ENCODE assay signal across 1 cellular context in the genomic region with DNA sequence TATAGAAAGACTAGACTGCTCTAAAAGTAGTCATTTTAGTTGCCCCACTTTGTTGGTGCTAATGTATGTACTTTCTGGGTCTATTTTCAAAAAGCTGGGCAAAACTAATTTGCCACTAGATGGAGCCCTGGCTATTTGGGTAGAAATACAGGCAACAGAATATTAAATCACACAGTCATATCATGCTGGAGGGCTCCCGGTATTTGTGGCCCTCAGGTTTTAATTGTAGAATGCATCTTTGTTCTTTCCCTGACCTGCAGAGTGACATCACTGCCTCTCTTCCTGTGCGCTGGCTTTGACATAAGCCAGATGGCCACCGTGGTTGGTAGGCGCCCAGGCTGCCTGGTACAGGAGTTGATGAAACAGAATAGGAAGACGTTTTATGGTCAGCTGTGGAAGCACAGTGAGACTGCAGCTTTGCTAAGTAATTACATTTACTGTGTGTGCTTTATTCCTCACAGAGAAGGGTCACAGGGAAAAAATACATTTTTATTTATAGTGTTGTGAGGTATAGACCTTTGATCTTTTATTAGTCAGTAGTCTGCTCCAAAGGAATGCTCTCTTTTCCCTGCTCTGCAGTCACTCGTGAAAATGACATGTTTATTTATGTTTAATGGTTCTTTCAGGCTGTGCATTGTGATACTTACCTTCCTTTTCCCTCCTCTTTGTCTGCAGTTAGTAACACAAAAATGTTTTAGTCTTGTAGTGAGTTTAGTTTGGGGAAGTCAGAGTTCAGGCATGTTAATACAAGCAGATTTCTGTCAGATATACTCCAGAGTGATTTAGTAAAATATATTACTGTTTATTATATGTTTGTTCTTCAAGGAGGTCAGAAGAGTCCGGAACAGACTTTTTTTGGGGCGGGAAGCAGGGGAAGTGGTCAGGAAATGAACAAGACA.
TF ChIP-seq lines count a peak whose summit lies in the region.

No MANE protein-coding gene starts in this region.

TF ChIP-seq in HepG2, 621 proteins besides CTCF, POLR2A, EP300 and RAD21:
- TF ChIP-seq, protein P1, sequence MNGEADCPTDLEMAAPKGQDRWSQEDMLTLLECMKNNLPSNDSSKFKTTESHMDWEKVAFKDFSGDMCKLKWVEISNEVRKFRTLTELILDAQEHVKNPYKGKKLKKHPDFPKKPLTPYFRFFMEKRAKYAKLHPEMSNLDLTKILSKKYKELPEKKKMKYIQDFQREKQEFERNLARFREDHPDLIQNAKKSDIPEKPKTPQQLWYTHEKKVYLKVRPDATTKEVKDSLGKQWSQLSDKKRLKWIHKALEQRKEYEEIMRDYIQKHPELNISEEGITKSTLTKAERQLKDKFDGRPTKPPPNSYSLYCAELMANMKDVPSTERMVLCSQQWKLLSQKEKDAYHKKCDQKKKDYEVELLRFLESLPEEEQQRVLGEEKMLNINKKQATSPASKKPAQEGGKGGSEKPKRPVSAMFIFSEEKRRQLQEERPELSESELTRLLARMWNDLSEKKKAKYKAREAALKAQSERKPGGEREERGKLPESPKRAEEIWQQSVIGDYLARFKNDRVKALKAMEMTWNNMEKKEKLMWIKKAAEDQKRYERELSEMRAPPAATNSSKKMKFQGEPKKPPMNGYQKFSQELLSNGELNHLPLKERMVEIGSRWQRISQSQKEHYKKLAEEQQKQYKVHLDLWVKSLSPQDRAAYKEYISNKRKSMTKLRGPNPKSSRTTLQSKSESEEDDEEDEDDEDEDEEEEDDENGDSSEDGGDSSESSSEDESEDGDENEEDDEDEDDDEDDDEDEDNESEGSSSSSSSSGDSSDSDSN (CRISPR knock-in tag; IDR thresholded peaks at IDR 0.05), result no peak
- TF ChIP-seq SMC3 (IDR thresholded peaks at IDR 0.05; ENCODE audit: low read length) (peak; percentile 55; the same call in 1 of the 2 replicates), ZNF484 (CRISPR knock-in tag; IDR thresholded peaks at IDR 0.05; ENCODE audit: borderline replicate concordance, low read depth) (no peak), FIP1L1 (IDR thresholded peaks at IDR 0.05; ENCODE audit: borderline replicate concordance, insufficient read depth, low read depth, low read length) (no peak), KLF16 (CRISPR knock-in tag; IDR thresholded peaks at IDR 0.05) (no peak), ZNF772 (CRISPR knock-in tag; IDR thresholded peaks at IDR 0.05) (no peak), PRPF4 (IDR thresholded peaks at IDR 0.05; ENCODE audit: low read depth, low read length, poor library complexity, severe bottlenecking) (no peak), ZSCAN12 (CRISPR knock-in tag; IDR thresholded peaks at IDR 0.05) (no peak), YEATS4 (CRISPR knock-in tag; IDR thresholded peaks at IDR 0.05; ENCODE audit: borderline replicate concordance) (0 out of 2 replicates have a peak, but pooled peaks have one; percentile 19), STAG1 (CRISPR knock-in tag; IDR thresholded peaks at IDR 0.05) (peak; percentile 84), MED1 (CRISPR knock-in tag; IDR thresholded peaks at IDR 0.05) (no peak), ONECUT2 (CRISPR knock-in tag; IDR thresholded peaks at IDR 0.05) (no peak), ZNF749 (CRISPR knock-in tag; IDR thresholded peaks at IDR 0.05; ENCODE audit: borderline replicate concordance) (0 out of 2 replicates have a peak, but pooled peaks have one; percentile 34), MTF2 (CRISPR knock-in tag; IDR thresholded peaks at IDR 0.05; ENCODE audit: borderline replicate concordance) (no peak), YY1 (IDR thresholded peaks at IDR 0.05; ENCODE audit: insufficient read depth, insufficient replicate concordance, low read depth, low read length) (no peak), ZNF558 (CRISPR knock-in tag; IDR thresholded peaks at IDR 0.05; ENCODE audit: borderline replicate concordance) (no peak), IRF2 (CRISPR knock-in tag; IDR thresholded peaks at IDR 0.05) (no peak)
- TF ChIP-seq, protein P2, sequence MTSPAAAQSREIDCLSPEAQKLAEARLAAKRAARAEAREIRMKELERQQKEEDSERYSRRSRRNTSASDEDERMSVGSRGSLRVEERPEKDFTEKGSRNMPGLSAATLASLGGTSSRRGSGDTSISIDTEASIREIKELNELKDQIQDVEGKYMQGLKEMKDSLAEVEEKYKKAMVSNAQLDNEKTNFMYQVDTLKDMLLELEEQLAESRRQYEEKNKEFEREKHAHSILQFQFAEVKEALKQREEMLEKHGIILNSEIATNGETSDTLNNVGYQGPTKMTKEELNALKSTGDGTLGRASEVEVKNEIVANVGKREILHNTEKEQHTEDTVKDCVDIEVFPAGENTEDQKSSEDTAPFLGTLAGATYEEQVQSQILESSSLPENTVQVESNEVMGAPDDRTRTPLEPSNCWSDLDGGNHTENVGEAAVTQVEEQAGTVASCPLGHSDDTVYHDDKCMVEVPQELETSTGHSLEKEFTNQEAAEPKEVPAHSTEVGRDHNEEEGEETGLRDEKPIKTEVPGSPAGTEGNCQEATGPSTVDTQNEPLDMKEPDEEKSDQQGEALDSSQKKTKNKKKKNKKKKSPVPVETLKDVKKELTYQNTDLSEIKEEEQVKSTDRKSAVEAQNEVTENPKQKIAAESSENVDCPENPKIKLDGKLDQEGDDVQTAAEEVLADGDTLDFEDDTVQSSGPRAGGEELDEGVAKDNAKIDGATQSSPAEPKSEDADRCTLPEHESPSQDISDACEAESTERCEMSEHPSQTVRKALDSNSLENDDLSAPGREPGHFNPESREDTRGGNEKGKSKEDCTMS (CRISPR knock-in tag; conservative IDR thresholded peaks at IDR 0.05), result no peak
